1 cellular context compared by ENCODE assay signal in genomic region chr22:37807410-37808293, GRCh38.
TF ChIP-seq lines count a peak whose summit lies in the region.

Gene GCAT (plus strand): TSS chr22:37807934. CDS start chr22:37807968, 34 bp downstream.

TF ChIP-seq in HepG2, 621 proteins besides CTCF, POLR2A, EP300 and RAD21 (continued from another document and continues in another):
- TF ChIP-seq, protein P1, sequence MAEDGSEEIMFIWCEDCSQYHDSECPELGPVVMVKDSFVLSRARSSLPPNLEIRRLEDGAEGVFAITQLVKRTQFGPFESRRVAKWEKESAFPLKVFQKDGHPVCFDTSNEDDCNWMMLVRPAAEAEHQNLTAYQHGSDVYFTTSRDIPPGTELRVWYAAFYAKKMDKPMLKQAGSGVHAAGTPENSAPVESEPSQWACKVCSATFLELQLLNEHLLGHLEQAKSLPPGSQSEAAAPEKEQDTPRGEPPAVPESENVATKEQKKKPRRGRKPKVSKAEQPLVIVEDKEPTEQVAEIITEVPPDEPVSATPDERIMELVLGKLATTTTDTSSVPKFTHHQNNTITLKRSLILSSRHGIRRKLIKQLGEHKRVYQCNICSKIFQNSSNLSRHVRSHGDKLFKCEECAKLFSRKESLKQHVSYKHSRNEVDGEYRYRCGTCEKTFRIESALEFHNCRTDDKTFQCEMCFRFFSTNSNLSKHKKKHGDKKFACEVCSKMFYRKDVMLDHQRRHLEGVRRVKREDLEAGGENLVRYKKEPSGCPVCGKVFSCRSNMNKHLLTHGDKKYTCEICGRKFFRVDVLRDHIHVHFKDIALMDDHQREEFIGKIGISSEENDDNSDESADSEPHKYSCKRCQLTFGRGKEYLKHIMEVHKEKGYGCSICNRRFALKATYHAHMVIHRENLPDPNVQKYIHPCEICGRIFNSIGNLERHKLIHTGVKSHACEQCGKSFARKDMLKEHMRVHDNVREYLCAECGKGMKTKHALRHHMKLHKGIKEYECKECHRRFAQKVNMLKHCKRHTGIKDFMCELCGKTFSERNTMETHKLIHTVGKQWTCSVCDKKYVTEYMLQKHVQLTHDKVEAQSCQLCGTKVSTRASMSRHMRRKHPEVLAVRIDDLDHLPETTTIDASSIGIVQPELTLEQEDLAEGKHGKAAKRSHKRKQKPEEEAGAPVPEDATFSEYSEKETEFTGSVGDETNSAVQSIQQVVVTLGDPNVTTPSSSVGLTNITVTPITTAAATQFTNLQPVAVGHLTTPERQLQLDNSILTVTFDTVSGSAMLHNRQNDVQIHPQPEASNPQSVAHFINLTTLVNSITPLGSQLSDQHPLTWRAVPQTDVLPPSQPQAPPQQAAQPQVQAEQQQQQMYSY (CRISPR knock-in tag; IDR thresholded peaks at IDR 0.05), result no peak
- TF ChIP-seq HOXA5 (CRISPR knock-in tag; IDR thresholded peaks at IDR 0.05) (peak; percentile 30), ZFX (CRISPR knock-in tag; IDR thresholded peaks at IDR 0.05; ENCODE audit: low read depth) (peak; percentile 78), THRA (CRISPR knock-in tag; IDR thresholded peaks at IDR 0.05; ENCODE audit: borderline replicate concordance) (no peak), TFAP4 (IDR thresholded peaks at IDR 0.05; ENCODE audit: borderline replicate concordance, low read depth) (peak; percentile 45; the same call in 1 of the 2 replicates), ZFP41 (CRISPR knock-in tag; IDR thresholded peaks at IDR 0.05; ENCODE audit: borderline replicate concordance) (peak; percentile 70; the same call in 1 of the 2 replicates), ZNF224 (CRISPR knock-in tag; IDR thresholded peaks at IDR 0.05) (no peak), ATF7-NPFF (CRISPR knock-in tag; IDR thresholded peaks at IDR 0.05; ENCODE audit: low read depth) (peak; percentile 13), ZNF576 (CRISPR knock-in tag; IDR thresholded peaks at IDR 0.05) (0 out of 2 replicates have a peak, but pooled peaks have one; percentile 54), RBM22 (optimal IDR thresholded peaks at IDR 0.05; ENCODE audit: low read length) (peak; percentile 87), ZNF747 (CRISPR knock-in tag; IDR thresholded peaks at IDR 0.05; ENCODE audit: borderline replicate concordance) (peak; percentile 47; the same call in 1 of the 2 replicates), PAXIP1 (CRISPR knock-in tag; conservative IDR thresholded peaks at IDR 0.05) (peak; percentile 75), ZNF230 (CRISPR knock-in tag; IDR thresholded peaks at IDR 0.05) (peak; percentile 40; the same call in 1 of the 2 replicates), SCMH1 (CRISPR knock-in tag; IDR thresholded peaks at IDR 0.05; ENCODE audit: borderline replicate concordance) (no peak), BORCS8-MEF2B (CRISPR knock-in tag; IDR thresholded peaks at IDR 0.05) (peak; percentile 46; the same call in 1 of the 2 replicates), ERF (CRISPR knock-in tag; IDR thresholded peaks at IDR 0.05) (peak; percentile 89; the same call in 1 of the 2 replicates), GMEB1 (CRISPR knock-in tag; IDR thresholded peaks at IDR 0.05; ENCODE audit: borderline replicate concordance) (peak; percentile 69; the same call in 1 of the 2 replicates), ZMYM3 (CRISPR knock-in tag; IDR thresholded peaks at IDR 0.05) (peak; percentile 24; the same call in 1 of the 2 replicates), SRSF1 (optimal IDR thresholded peaks at IDR 0.05; ENCODE audit: low read depth, low read length) (peak; percentile 71), TEAD3 (CRISPR knock-in tag; optimal IDR thresholded peaks at IDR 0.05; ENCODE audit: borderline replicate concordance) (peak; percentile 70), HDAC1 (CRISPR knock-in tag; IDR thresholded peaks at IDR 0.05) (peak; percentile 91), PHF8 (CRISPR knock-in tag; IDR thresholded peaks at IDR 0.05) (peak; percentile 52; the same call in 1 of the 2 replicates), GATAD2A (CRISPR knock-in tag; IDR thresholded peaks at IDR 0.05) (peak; percentile 69; the same call in 1 of the 2 replicates), GABPB1 (CRISPR knock-in tag; IDR thresholded peaks at IDR 0.05) (peak; percentile 83), ZZZ3 (CRISPR knock-in tag; IDR thresholded peaks at IDR 0.05; ENCODE audit: borderline replicate concordance) (no peak), MBNL3 (CRISPR knock-in tag; conservative IDR thresholded peaks at IDR 0.05) (no peak), ZNF124 (CRISPR knock-in tag; IDR thresholded peaks at IDR 0.05) (peak; percentile 67; the same call in 1 of the 2 replicates), ZNF75D (CRISPR knock-in tag; IDR thresholded peaks at IDR 0.05; ENCODE audit: borderline replicate concordance) (no peak), ZNF546 (CRISPR knock-in tag; conservative IDR thresholded peaks at IDR 0.05) (peak; percentile 46; the same call in 1 of the 2 replicates), MTA1 (CRISPR knock-in tag; IDR thresholded peaks at IDR 0.05; ENCODE audit: borderline replicate concordance) (peak; percentile 27; the same call in 1 of the 2 replicates), SIN3A (IDR thresholded peaks at IDR 0.05; ENCODE audit: borderline replicate concordance, low read depth, low read length) (peak; percentile 81; the same call in 1 of the 2 replicates), SOX6 (IDR thresholded peaks at IDR 0.05) (no peak), SOX6 (CRISPR knock-in tag; IDR thresholded peaks at IDR 0.05) (no peak; the same call in 1 of the 2 replicates), HES4 (CRISPR knock-in tag; IDR thresholded peaks at IDR 0.05; ENCODE audit: borderline replicate concordance) (peak; percentile 77; the same call in 1 of the 2 replicates), PRDM4 (CRISPR knock-in tag; IDR thresholded peaks at IDR 0.05; ENCODE audit: borderline replicate concordance) (no peak), MZF1 (CRISPR knock-in tag; IDR thresholded peaks at IDR 0.05; ENCODE audit: borderline replicate concordance) (no peak), ZNF430 (CRISPR knock-in tag; IDR thresholded peaks at IDR 0.05) (peak; percentile 78; the same call in 1 of the 2 replicates), IRX3 (CRISPR knock-in tag; IDR thresholded peaks at IDR 0.05; ENCODE audit: borderline replicate concordance, low read depth) (no peak)
- TF ChIP-seq, protein P2, sequence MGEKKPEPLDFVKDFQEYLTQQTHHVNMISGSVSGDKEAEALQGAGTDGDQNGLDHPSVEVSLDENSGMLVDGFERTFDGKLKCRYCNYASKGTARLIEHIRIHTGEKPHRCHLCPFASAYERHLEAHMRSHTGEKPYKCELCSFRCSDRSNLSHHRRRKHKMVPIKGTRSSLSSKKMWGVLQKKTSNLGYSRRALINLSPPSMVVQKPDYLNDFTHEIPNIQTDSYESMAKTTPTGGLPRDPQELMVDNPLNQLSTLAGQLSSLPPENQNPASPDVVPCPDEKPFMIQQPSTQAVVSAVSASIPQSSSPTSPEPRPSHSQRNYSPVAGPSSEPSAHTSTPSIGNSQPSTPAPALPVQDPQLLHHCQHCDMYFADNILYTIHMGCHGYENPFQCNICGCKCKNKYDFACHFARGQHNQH (CRISPR knock-in tag; IDR thresholded peaks at IDR 0.05), result peak; percentile 68; the same call in 1 of the 2 replicates
- TF ChIP-seq, protein P3, sequence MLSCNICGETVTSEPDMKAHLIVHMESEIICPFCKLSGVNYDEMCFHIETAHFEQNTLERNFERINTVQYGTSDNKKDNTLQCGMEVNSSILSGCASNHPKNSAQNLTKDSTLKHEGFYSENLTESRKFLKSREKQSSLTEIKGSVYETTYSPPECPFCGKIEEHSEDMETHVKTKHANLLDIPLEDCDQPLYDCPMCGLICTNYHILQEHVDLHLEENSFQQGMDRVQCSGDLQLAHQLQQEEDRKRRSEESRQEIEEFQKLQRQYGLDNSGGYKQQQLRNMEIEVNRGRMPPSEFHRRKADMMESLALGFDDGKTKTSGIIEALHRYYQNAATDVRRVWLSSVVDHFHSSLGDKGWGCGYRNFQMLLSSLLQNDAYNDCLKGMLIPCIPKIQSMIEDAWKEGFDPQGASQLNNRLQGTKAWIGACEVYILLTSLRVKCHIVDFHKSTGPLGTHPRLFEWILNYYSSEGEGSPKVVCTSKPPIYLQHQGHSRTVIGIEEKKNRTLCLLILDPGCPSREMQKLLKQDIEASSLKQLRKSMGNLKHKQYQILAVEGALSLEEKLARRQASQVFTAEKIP (CRISPR knock-in tag; IDR thresholded peaks at IDR 0.05; ENCODE audit: borderline replicate concordance), result no peak
- TF ChIP-seq, protein P4, sequence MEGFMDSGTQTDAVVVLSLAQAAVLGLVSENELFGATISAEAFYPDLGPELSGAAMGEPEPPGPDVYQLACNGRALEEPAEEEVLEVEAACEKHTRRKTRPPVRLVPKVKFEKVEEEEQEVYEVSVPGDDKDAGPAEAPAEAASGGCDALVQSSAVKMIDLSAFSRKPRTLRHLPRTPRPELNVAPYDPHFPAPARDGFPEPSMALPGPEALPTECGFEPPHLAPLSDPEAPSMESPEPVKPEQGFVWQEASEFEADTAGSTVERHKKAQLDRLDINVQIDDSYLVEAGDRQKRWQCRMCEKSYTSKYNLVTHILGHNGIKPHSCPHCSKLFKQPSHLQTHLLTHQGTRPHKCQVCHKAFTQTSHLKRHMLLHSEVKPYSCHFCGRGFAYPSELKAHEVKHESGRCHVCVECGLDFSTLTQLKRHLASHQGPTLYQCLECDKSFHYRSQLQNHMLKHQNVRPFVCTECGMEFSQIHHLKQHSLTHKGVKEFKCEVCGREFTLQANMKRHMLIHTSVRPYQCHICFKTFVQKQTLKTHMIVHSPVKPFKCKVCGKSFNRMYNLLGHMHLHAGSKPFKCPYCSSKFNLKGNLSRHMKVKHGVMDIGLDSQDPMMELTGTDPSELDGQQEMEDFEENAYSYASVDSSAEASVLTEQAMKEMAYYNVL (CRISPR knock-in tag; IDR thresholded peaks at IDR 0.05; ENCODE audit: borderline replicate concordance), result 0 out of 2 replicates have a peak, but pooled peaks have one; percentile 37
